ENCODE assay signal across 23 cellular contexts in genomic region chr3:29475854-29476253, GRCh38.
DNase-seq lines count a peak whose midpoint lies in the region; ATAC-seq and TF ChIP-seq lines count a peak whose summit lies in the region.
"Had no signal": no experiment of that assay in that cellular context is flagged by ENCODE, and none has a peak within 500 bp of the region (broad histone marks: within the 10 kb centered on the region; RNA-seq: fewer than 3 reads in every experiment).

No MANE protein-coding gene starts in this region.

- no peak overlapping the region for H2AFZ ChIP-seq in neuronal stem cell (ENCODE audit: low read length)

- DNase-seq in ELF-1 (ENCODE audit: low read depth, low spot score) (peak; percentile 57), neuronal stem cell (ENCODE audit: low spot score) (peak; percentile 9), amniotic stem cell (lab: John Stamatoyannopoulos, UW) (no peak)
- no peak for DNase-seq in activated CD8-positive, alpha-beta memory T cell treated with anti-CD3 and anti-CD28 coated beads, Interleukin-2, amount 50 U/mL, for 4 hours
- DNase-seq: activated CD4-positive, CD25-positive, alpha-beta regulatory T cell; activated CD8-positive, alpha-beta memory T cell treated with anti-CD3 and anti-CD28 coated beads, Interleukin-2, amount 10 ng/mL, durations not matched to agents 7 days and 5 days; activated naive CD4-positive, alpha-beta T cell treated with anti-CD3 and anti-CD28 coated beads for 36 hours; BE2C; GDM1; hypothalamus; Kasumi-1; NCI-H1694; NCI-H2171 treated with DMSO at 0.1 percent for 48 hours; NCI-H526; SJCRH30; stimulated activated naive CD4-positive, alpha-beta T cell treated with Interleukin-2 at 50 U/mL for 16 hours had no signal

- H3K9me3 ChIP-seq in iPS-18a (ENCODE audit: control insufficient read depth, low read depth, low read length): no peaks in the 10 kb centered on the region
- no peaks in the 10 kb centered on the region for H3K9me3 ChIP-seq in neuronal stem cell (replicated peaks in 1 of 2; ENCODE audit: control insufficient read depth in 2 of 2, insufficient read depth in 1 of 2, low read depth in 1 of 2, low read length in 2 of 2)
- H3K9me3 ChIP-seq: BE2C, gastroesophageal sphincter, neutrophil, prostate gland, SJCRH30 had no signal

- H3K9me3 Mint-ChIP-seq in activated T-helper 17 cell treated with anti-CD3 and anti-CD28 coated beads, Interleukin-2, amount 50 U/mL, for 72 hours: no peaks in the 10 kb centered on the region
- H3K9me3 Mint-ChIP-seq: activated naive CD4-positive, alpha-beta T cell treated with anti-CD3 and anti-CD28 coated beads for 36 hours had no signal

- H3K4me1 ChIP-seq in iPS-18a (ENCODE audit: control insufficient read depth, low read depth, low read length) (peaks cover 19% of the 10 kb centered on the region), neuronal stem cell (ENCODE audit: control insufficient read depth in 2 of 2, insufficient read depth in 1 of 2, low read depth in 1 of 2, low read length in 2 of 2) (peaks cover 2 to 3% of the 10 kb centered on the region in 2 donors)
- H3K4me1 ChIP-seq: BE2C, prostate gland, SJCRH30 had no signal

- H2BK5ac ChIP-seq in neuronal stem cell (ENCODE audit: low read length): no peak overlapping the region

- H2BK15ac ChIP-seq in neuronal stem cell (ENCODE audit: low read length): no peak overlapping the region

- TF ChIP-seq RAD21 in Ishikawa (IDR thresholded peaks at IDR 0.05; ENCODE audit: low read depth): peak; percentile 18; the same call in 1 of the 2 replicates

- H3K4me1 Mint-ChIP-seq in activated T-helper 17 cell treated with anti-CD3 and anti-CD28 coated beads, Interleukin-2, amount 50 U/mL, for 72 hours: no peaks in the 10 kb centered on the region
- H3K4me1 Mint-ChIP-seq: activated CD8-positive, alpha-beta memory T cell treated with anti-CD3 and anti-CD28 coated beads, Interleukin-2, amount 10 ng/mL, durations not matched to agents 7 days and 5 days had no signal

- H3K4me3 ChIP-seq in iPS-18a (ENCODE audit: low read length): peak overlapping the region; percentile 37
- H3K4me3 ChIP-seq in neuronal stem cell (ENCODE audit: low read length in 2 of 2): no peak overlapping the region
- H3K4me3 ChIP-seq: gastroesophageal sphincter, prostate gland, SJCRH30 had no signal

- no peak overlapping the region for H3K4me3 Mint-ChIP-seq in activated T-helper 17 cell treated with anti-CD3 and anti-CD28 coated beads, Interleukin-2, amount 50 U/mL, for 72 hours
- H3K4me3 Mint-ChIP-seq: activated CD8-positive, alpha-beta memory T cell treated with anti-CD3 and anti-CD28 coated beads, Interleukin-2, amount 10 ng/mL, durations not matched to agents 7 days and 5 days; activated naive CD4-positive, alpha-beta T cell treated with anti-CD3 and anti-CD28 coated beads for 36 hours had no signal

- H3K27me3 ChIP-seq in iPS-18a (ENCODE audit: control insufficient read depth, insufficient read depth, low read length) (no peaks in the 10 kb centered on the region), neuronal stem cell (ENCODE audit: control insufficient read depth in 3 of 3, insufficient read depth in 3 of 3, low read depth in 1 of 3, low read length in 3 of 3) (no peaks in the 10 kb centered on the region)
- H3K27me3 ChIP-seq: BE2C, gastroesophageal sphincter, neutrophil, SJCRH30 had no signal

- no peak overlapping the region for H2BK120ac ChIP-seq in neuronal stem cell (ENCODE audit: low read depth, low read length)

- H3K27ac Mint-ChIP-seq in activated T-helper 17 cell treated with anti-CD3 and anti-CD28 coated beads, Interleukin-2, amount 50 U/mL, for 72 hours: no peak overlapping the region
- H3K27ac Mint-ChIP-seq: activated CD8-positive, alpha-beta memory T cell treated with anti-CD3 and anti-CD28 coated beads, Interleukin-2, amount 10 ng/mL, durations not matched to agents 7 days and 5 days; activated naive CD4-positive, alpha-beta T cell treated with anti-CD3 and anti-CD28 coated beads for 36 hours had no signal

- H3K18ac ChIP-seq in neuronal stem cell (ENCODE audit: low read length): no peak overlapping the region

- no peak overlapping the region for H2AK5ac ChIP-seq in neuronal stem cell (ENCODE audit: low read depth, low read length)

- no peaks in the 10 kb centered on the region for H3K27me3 Mint-ChIP-seq in activated T-helper 17 cell treated with anti-CD3 and anti-CD28 coated beads, Interleukin-2, amount 50 U/mL, for 72 hours
- H3K27me3 Mint-ChIP-seq: activated CD8-positive, alpha-beta memory T cell treated with anti-CD3 and anti-CD28 coated beads, Interleukin-2, amount 10 ng/mL, durations not matched to agents 7 days and 5 days had no signal

- no peak overlapping the region for H4K8ac ChIP-seq in neuronal stem cell (ENCODE audit: low read depth, low read length)

- no peak overlapping the region for H3K14ac ChIP-seq in neuronal stem cell (ENCODE audit: low read length)

- ATAC-seq in activated T-helper 17 cell treated with anti-CD3 and anti-CD28 coated beads, Interleukin-2, amount 50 U/mL, for 72 hours (replicated peaks): no peak
- ATAC-seq in GM19452 (IDR thresholded peaks at IDR 0.05; ENCODE audit: unreplicated experiment): no peak
- ATAC-seq: activated CD8-positive, alpha-beta memory T cell treated with anti-CD3 and anti-CD28 coated beads, Interleukin-2, amount 10 ng/mL, durations not matched to agents 7 days and 5 days; gastroesophageal sphincter had no signal

- no peaks in the 10 kb centered on the region for H3K36me3 ChIP-seq in iPS-18a (ENCODE audit: control insufficient read depth, low read depth, low read length)
- H3K36me3 ChIP-seq in neuronal stem cell (replicated peaks in 1 of 2; ENCODE audit: control insufficient read depth in 2 of 2, insufficient read depth in 2 of 2, low read length in 2 of 2): no peaks in the 10 kb centered on the region
- H3K36me3 ChIP-seq: BE2C, neutrophil, prostate gland, SJCRH30 had no signal

- no peak overlapping the region for H2BK12ac ChIP-seq in neuronal stem cell (ENCODE audit: low read length)

- no peak overlapping the region for H4K91ac ChIP-seq in neuronal stem cell (ENCODE audit: low read depth, low read length, poor library complexity)

- H3K4ac ChIP-seq in neuronal stem cell (ENCODE audit: low read length): no peak overlapping the region

- peak; percentile 77; the same call in 1 of the 2 replicates for TF ChIP-seq EP300 in Ishikawa (IDR thresholded peaks at IDR 0.05; ENCODE audit: borderline replicate concordance)

- no peak overlapping the region for H3K23ac ChIP-seq in neuronal stem cell (ENCODE audit: low read depth, low read length, poor library complexity)

- H3K4me2 ChIP-seq in neuronal stem cell (ENCODE audit: insufficient read depth, low read length, poor library complexity, severe bottlenecking): no peak overlapping the region

- H3K36me3 Mint-ChIP-seq in activated T-helper 17 cell treated with anti-CD3 and anti-CD28 coated beads, Interleukin-2, amount 50 U/mL, for 72 hours (ENCODE audit: low read depth): no peaks in the 10 kb centered on the region
- H3K36me3 Mint-ChIP-seq: activated CD8-positive, alpha-beta memory T cell treated with anti-CD3 and anti-CD28 coated beads, Interleukin-2, amount 10 ng/mL, durations not matched to agents 7 days and 5 days had no signal

- no peaks in the 10 kb centered on the region for H3K79me1 ChIP-seq in neuronal stem cell (ENCODE audit: low read depth, low read length)

- H3K9ac ChIP-seq in iPS-18a (ENCODE audit: low read length): peak overlapping the region; percentile 6
- no peak overlapping the region for H3K9ac ChIP-seq in neuronal stem cell (ENCODE audit: low read depth, low read length, poor library complexity)

- H3K27ac ChIP-seq in iPS-18a (ENCODE audit: low read length) (peak overlapping the region; percentile 49), neuronal stem cell (replicated peaks; ENCODE audit: low read length) (no peak overlapping the region)
- H3K27ac ChIP-seq: gastroesophageal sphincter, neutrophil, prostate gland, SJCRH30 had no signal

TF ChIP-seq in Ishikawa, 13 proteins besides CTCF, POLR2A, EP300 and RAD21 (continues in another document):
- TF ChIP-seq, protein P1, sequence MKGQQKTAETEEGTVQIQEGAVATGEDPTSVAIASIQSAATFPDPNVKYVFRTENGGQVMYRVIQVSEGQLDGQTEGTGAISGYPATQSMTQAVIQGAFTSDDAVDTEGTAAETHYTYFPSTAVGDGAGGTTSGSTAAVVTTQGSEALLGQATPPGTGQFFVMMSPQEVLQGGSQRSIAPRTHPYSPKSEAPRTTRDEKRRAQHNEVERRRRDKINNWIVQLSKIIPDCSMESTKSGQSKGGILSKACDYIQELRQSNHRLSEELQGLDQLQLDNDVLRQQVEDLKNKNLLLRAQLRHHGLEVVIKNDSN (IDR thresholded peaks at IDR 0.05): no peak
- TF ChIP-seq YY1 (IDR thresholded peaks at IDR 0.05; ENCODE audit: low read depth) (no peak), MAX (IDR thresholded peaks at IDR 0.05) (no peak), NFIC (IDR thresholded peaks at IDR 0.05) (peak; percentile 57), TCF12 (IDR thresholded peaks at IDR 0.05; ENCODE audit: low read depth) (peak; percentile 88), TEAD4 (IDR thresholded peaks at IDR 0.05) (peak; percentile 95)
- TF ChIP-seq, protein P2, sequence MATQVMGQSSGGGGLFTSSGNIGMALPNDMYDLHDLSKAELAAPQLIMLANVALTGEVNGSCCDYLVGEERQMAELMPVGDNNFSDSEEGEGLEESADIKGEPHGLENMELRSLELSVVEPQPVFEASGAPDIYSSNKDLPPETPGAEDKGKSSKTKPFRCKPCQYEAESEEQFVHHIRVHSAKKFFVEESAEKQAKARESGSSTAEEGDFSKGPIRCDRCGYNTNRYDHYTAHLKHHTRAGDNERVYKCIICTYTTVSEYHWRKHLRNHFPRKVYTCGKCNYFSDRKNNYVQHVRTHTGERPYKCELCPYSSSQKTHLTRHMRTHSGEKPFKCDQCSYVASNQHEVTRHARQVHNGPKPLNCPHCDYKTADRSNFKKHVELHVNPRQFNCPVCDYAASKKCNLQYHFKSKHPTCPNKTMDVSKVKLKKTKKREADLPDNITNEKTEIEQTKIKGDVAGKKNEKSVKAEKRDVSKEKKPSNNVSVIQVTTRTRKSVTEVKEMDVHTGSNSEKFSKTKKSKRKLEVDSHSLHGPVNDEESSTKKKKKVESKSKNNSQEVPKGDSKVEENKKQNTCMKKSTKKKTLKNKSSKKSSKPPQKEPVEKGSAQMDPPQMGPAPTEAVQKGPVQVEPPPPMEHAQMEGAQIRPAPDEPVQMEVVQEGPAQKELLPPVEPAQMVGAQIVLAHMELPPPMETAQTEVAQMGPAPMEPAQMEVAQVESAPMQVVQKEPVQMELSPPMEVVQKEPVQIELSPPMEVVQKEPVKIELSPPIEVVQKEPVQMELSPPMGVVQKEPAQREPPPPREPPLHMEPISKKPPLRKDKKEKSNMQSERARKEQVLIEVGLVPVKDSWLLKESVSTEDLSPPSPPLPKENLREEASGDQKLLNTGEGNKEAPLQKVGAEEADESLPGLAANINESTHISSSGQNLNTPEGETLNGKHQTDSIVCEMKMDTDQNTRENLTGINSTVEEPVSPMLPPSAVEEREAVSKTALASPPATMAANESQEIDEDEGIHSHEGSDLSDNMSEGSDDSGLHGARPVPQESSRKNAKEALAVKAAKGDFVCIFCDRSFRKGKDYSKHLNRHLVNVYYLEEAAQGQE (IDR thresholded peaks at IDR 0.05; ENCODE audit: low read depth): no peak

Comparison
In these comparisons a context has a peak if more than half of its experiments do, and no peak if none do; other contexts are left out.
1. DNase-seq: peak in ELF-1 (single experiment) and neuronal stem cell (single experiment); none in activated CD8-positive, alpha-beta memory T cell treated with anti-CD3 and anti-CD28 coated beads, Interleukin-2, amount 50 U/mL, for 4 hours (single experiment) and amniotic stem cell (single experiment).